In genomic region chr19:45601524-45602522, GRCh38 we compare ENCODE assay signal across 10 cellular contexts. TPM values are rescaled to one million over a fixed set of nuclear protein-coding genes. Genes with fewer than 3 reads are reported as not detected.
DNase-seq lines count a peak whose midpoint lies in the region; ATAC-seq and TF ChIP-seq lines count a peak whose summit lies in the region.
"Had no signal": no experiment of that assay in that cellular context is flagged by ENCODE, and none has a peak within 500 bp of the region (broad histone marks: within the 10 kb centered on the region; RNA-seq: fewer than 3 reads in every experiment).

GPR4 (minus strand) TSS chr19:45602212; CDS start chr19:45591866, 10,346 bp downstream.

- H3K36me3 ChIP-seq in right lobe of liver (no peaks in the 10 kb centered on the region), tibial nerve (no peaks in the 10 kb centered on the region)
- H3K36me3 ChIP-seq: BLaER1 had no signal

- H3K4me1 Mint-ChIP-seq in T-helper 1 cell treated with Interleukin-12 subunit alpha and Interleukin-12 subunit beta and Interleukin-4 antibody, amounts not matched to agents 30 μg/mL and 1 μg/mL, for 36 hours (ENCODE audit: low read depth), result peaks cover 22% of the 10 kb centered on the region
- peaks cover 35% of the 10 kb centered on the region for H3K4me1 Mint-ChIP-seq in activated naive CD4-positive, alpha-beta T cell treated with anti-CD3 and anti-CD28 coated beads for 36 hours (ENCODE audit: low read depth)

- ATAC-seq in right lobe of liver (peak; percentile 61 to 74 (median 64)), GM18909 (IDR thresholded peaks at IDR 0.05; ENCODE audit: poor library complexity, unreplicated experiment) (no peak), GM21381 (IDR thresholded peaks at IDR 0.05; ENCODE audit: unreplicated experiment) (no peak)

- H3K27me3 ChIP-seq in right lobe of liver (no peaks in the 10 kb centered on the region), tibial nerve (peaks cover 0 to 74% of the 10 kb centered on the region in 2 donors)

- H3K4me3 Mint-ChIP-seq in T-helper 1 cell treated with Interleukin-12 subunit alpha and Interleukin-12 subunit beta and Interleukin-4 antibody, amounts not matched to agents 30 μg/mL and 1 μg/mL, for 36 hours, result peak within 1 kb of the TSS; percentile 3
- no peak within 1 kb of the TSS for H3K4me3 Mint-ChIP-seq in activated naive CD4-positive, alpha-beta T cell treated with anti-CD3 and anti-CD28 coated beads for 36 hours

- 11% methylated on average over 11 of the region's 55 CpGs for WGBS in right lobe of liver (ENCODE audit: insufficient coverage, low coverage, low lambda C conversion rate, missing lambda C conversion rate)
- 4% methylated on average over 49 of the region's 55 CpGs for WGBS in tibial nerve, 2 donors

- H3K27me3 Mint-ChIP-seq in T-helper 1 cell treated with Interleukin-12 subunit alpha and Interleukin-12 subunit beta and Interleukin-4 antibody, amounts not matched to agents 30 μg/mL and 1 μg/mL, for 36 hours (ENCODE audit: low read depth), result peaks cover 65% of the 10 kb centered on the region
- H3K27me3 Mint-ChIP-seq in activated naive CD4-positive, alpha-beta T cell treated with anti-CD3 and anti-CD28 coated beads for 36 hours (ENCODE audit: low read depth), result peaks cover 59% of the 10 kb centered on the region

- TF ChIP-seq EP300 in tibial nerve (IDR thresholded peaks at IDR 0.05), result no peak

- TF ChIP-seq POLR2A in right lobe of liver (IDR thresholded peaks at IDR 0.05), result peak; percentile 35
- TF ChIP-seq POLR2A in tibial nerve (IDR thresholded peaks at IDR 0.05), result peak in 1 of 2 donors; percentile 30

- intact Hi-C loops in right lobe of liver (cut with DNase I), result loop anchor here in 1 of 2 donors (5.0 kb wide), 1 partner anchor 40 kb away; no protein-coding TSS in a partner anchor
- intact Hi-C loops in activated naive CD4-positive, alpha-beta T cell treated with anti-CD3 and anti-CD28 coated beads for 36 hours (cut with micrococcal nuclease), result no loop called here

- DNase-seq in T-helper 1 cell (no peak), coronary artery (ENCODE audit: low spot score) (no peak), right lobe of liver (peak in 1 of 3 donors; percentile 40), tibial nerve (ENCODE audit: low spot score in 2 of 2) (no peak)
- DNase-seq in activated naive CD4-positive, alpha-beta T cell treated with anti-CD3 and anti-CD28 coated beads for 36 hours, result no peak
- DNase-seq: NCI-H1436 had no signal

- H3K4me1 ChIP-seq in right lobe of liver (peaks cover 0 to 2% (median 0%) of the 10 kb centered on the region in 4 donors), tibial nerve (peaks cover 0 to 40% (median 2%) of the 10 kb centered on the region in 4 donors)

- no peaks in the 10 kb centered on the region for H3K9me3 Mint-ChIP-seq in T-helper 1 cell treated with Interleukin-12 subunit alpha and Interleukin-12 subunit beta and Interleukin-4 antibody, amounts not matched to agents 30 μg/mL and 1 μg/mL, for 36 hours
- no peaks in the 10 kb centered on the region for H3K9me3 Mint-ChIP-seq in activated naive CD4-positive, alpha-beta T cell treated with anti-CD3 and anti-CD28 coated beads for 36 hours

- peak within 1 kb of the TSS; percentile 58 for H3K4me3 ChIP-seq in coronary artery
- H3K4me3 ChIP-seq in right lobe of liver, result peak within 1 kb of the TSS; percentile 27 to 45 (median 33)
- H3K4me3 ChIP-seq in tibial nerve, result peak within 1 kb of the TSS; percentile 16 to 64 (median 25)
- H3K4me3 ChIP-seq: BLaER1 had no signal

- peak within 1 kb of the TSS; percentile 16 for H3K27ac Mint-ChIP-seq in T-helper 1 cell treated with Interleukin-12 subunit alpha and Interleukin-12 subunit beta and Interleukin-4 antibody, amounts not matched to agents 30 μg/mL and 1 μg/mL, for 36 hours
- H3K27ac Mint-ChIP-seq in activated naive CD4-positive, alpha-beta T cell treated with anti-CD3 and anti-CD28 coated beads for 36 hours, result no peak within 1 kb of the TSS

- H3K27ac ChIP-seq in coronary artery, result peak within 1 kb of the TSS in 1 of 2 donors; percentile 58
- H3K27ac ChIP-seq in right lobe of liver, result peak within 1 kb of the TSS in 2 of 3 donors; percentile 16 to 70
- H3K27ac ChIP-seq in tibial nerve, result peak within 1 kb of the TSS in 3 of 4 donors; percentile 63 to 81 (median 69)
- H3K27ac ChIP-seq: BLaER1 had no signal

- CTCF ChIA-PET in activated naive CD4-positive, alpha-beta T cell treated with anti-CD3 and anti-CD28 coated beads for 36 hours (lab: Charles Lee), result no interaction called here

- peaks cover 7% of the 10 kb centered on the region for H3K36me3 Mint-ChIP-seq in T-helper 1 cell treated with Interleukin-12 subunit alpha and Interleukin-12 subunit beta and Interleukin-4 antibody, amounts not matched to agents 30 μg/mL and 1 μg/mL, for 36 hours (ENCODE audit: low read depth)
- no peaks in the 10 kb centered on the region for H3K36me3 Mint-ChIP-seq in activated naive CD4-positive, alpha-beta T cell treated with anti-CD3 and anti-CD28 coated beads for 36 hours (ENCODE audit: low read depth)

- TF ChIP-seq CTCF in coronary artery (IDR thresholded peaks at IDR 0.05) (no peak), right lobe of liver (IDR thresholded peaks at IDR 0.05) (no peak), tibial nerve (IDR thresholded peaks at IDR 0.05) (no peak)

- H3K9me3 ChIP-seq in right lobe of liver (no peaks in the 10 kb centered on the region), tibial nerve (no peaks in the 10 kb centered on the region)
- H3K9me3 ChIP-seq: BLaER1 had no signal

RNA-seq across cellular contexts. Expression of gene GPR4, which starts in this region (rescaled TPM):
- 1 to 10 TPM in 4 of 6 experiments, under 1 TPM in 2; 0.83 to 3.1 (median 1.3) TPM for total RNA-seq in right lobe of liver
- total RNA-seq in tibial nerve, result 10 to 100 TPM; 12.6 to 15.6 (median 13.8) TPM
- total RNA-seq in activated naive CD4-positive, alpha-beta T cell treated with anti-CD3 and anti-CD28 coated beads for 36 hours, result not detected

Comparison
In these comparisons a context has a peak if more than half of its experiments do, and no peak if none do; other contexts are left out.
1. ATAC-seq: peak in right lobe of liver (4 of 4); none in GM18909 (single experiment) and GM21381 (single experiment).
2. Peak in every context shown above with its lines, with median percentiles within 50 percentile points of each other: H3K4me3 ChIP-seq.